Comparison of ENCODE assay signal across 1 cellular context in the genomic region with DNA sequence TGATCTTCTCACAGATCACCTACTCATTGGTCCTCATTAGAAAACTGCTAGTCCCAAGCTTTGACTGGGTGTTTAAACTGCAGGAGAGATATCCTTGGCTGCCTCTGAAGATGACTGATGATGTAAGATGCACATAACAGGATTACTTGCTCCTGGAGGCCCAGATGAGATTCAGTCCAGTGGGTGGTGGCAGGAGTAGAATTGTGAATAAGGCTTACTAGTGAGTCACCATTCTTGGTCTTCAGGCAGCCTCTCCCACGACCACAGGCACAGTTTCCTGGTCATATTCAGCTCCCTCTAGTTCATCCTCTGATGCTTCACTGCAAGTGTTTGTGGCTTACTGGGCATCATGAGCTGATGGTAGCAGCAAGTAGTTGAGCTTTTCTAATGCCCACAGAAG.
TF ChIP-seq lines count a peak whose summit lies in the region.

No MANE protein-coding gene starts in this region.

TF ChIP-seq in endothelial cell of umbilical vein, 7 proteins besides CTCF, POLR2A, EP300 and RAD21:
- no peak for TF ChIP-seq POLR2AphosphoS5 (IDR thresholded peaks at IDR 0.05; ENCODE audit: insufficient read depth, low read depth, low read length)
- no peak for TF ChIP-seq GATA2 (IDR thresholded peaks at IDR 0.05; ENCODE audit: insufficient read depth, insufficient read length, low read depth, low read length)
- TF ChIP-seq EZH2 (IDR thresholded peaks at IDR 0.05; ENCODE audit: borderline replicate concordance, low read depth, low read length, severe bottlenecking) = no peak
- peak; percentile 8 for TF ChIP-seq FOS (IDR thresholded peaks at IDR 0.05; ENCODE audit: borderline replicate concordance, insufficient read depth, low read length)
- no peak for TF ChIP-seq MYC (IDR thresholded peaks at IDR 0.05; ENCODE audit: low read depth, low read length)
- TF ChIP-seq, protein P1, sequence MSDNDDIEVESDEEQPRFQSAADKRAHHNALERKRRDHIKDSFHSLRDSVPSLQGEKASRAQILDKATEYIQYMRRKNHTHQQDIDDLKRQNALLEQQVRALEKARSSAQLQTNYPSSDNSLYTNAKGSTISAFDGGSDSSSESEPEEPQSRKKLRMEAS (IDR thresholded peaks at IDR 0.05; ENCODE audit: insufficient read depth, insufficient read length) = no peak
- no peak for TF ChIP-seq JUN (IDR thresholded peaks at IDR 0.05; ENCODE audit: borderline replicate concordance, insufficient read depth, insufficient read length, low read depth)
